8 cellular contexts compared by ENCODE assay signal in genomic region chr10:110224992-110225391, GRCh38. TPM values are rescaled to one million over a fixed set of nuclear protein-coding genes. Genes with fewer than 3 reads are reported as not detected.
DNase-seq lines count a peak whose midpoint lies in the region; ATAC-seq and TF ChIP-seq lines count a peak whose summit lies in the region.

No MANE protein-coding gene starts in this region.

- no peaks in the 10 kb centered on the region for H3K9me3 Mint-ChIP-seq in activated naive CD8-positive, alpha-beta T cell treated with anti-CD3 and anti-CD28 coated beads, Interleukin-2, amount 50 U/mL, for 24 hours

- H3K9me3 ChIP-seq in heart left ventricle, result no peaks in the 10 kb centered on the region
- no peaks in the 10 kb centered on the region for H3K9me3 ChIP-seq in lower lobe of right lung
- no peaks in the 10 kb centered on the region for H3K9me3 ChIP-seq in transverse colon

- H3K27me3 ChIP-seq in heart left ventricle (no peaks in the 10 kb centered on the region), lower lobe of right lung (ENCODE audit: low read depth) (no peaks in the 10 kb centered on the region), transverse colon (no peaks in the 10 kb centered on the region)

- ATAC-seq in heart left ventricle, result no peak
- ATAC-seq in activated naive CD8-positive, alpha-beta T cell treated with anti-CD3 and anti-CD28 coated beads, Interleukin-2, amount 50 U/mL, for 24 hours, result no peak
- no peak for ATAC-seq in lower lobe of right lung

- WGBS in heart left ventricle, 4 donors, result 75 to 80% (median 77%) methylated on average over 9 of the region's 9 CpGs
- WGBS in transverse colon (ENCODE audit: low coverage in 1 of 2), 2 donors, result 45 to 62% methylated on average over 9 of the region's 9 CpGs

- no peak for TF ChIP-seq POLR2A in heart left ventricle (IDR thresholded peaks at IDR 0.05)
- no peak for TF ChIP-seq POLR2A in transverse colon (IDR thresholded peaks at IDR 0.05)

- no peak for TF ChIP-seq EP300 in transverse colon (IDR thresholded peaks at IDR 0.05; ENCODE audit: low read depth)

- H3K27ac ChIP-seq in heart left ventricle (peak overlapping the region in 11 of 12 donors; percentile 75 to 96 (median 88)), lower lobe of right lung (peak overlapping the region; percentile 69), transverse colon (peak overlapping the region; percentile 83 to 99 (median 97))

- H3K4me3 ChIP-seq in heart left ventricle, result peak overlapping the region in 9 of 12 donors; percentile 67 to 93 (median 87)
- peak overlapping the region; percentile 86 for H3K4me3 ChIP-seq in lower lobe of right lung
- peak overlapping the region in 3 of 4 donors; percentile 66 to 79 (median 71) for H3K4me3 ChIP-seq in transverse colon

- H3K4me1 ChIP-seq in heart left ventricle, result peaks cover 13 to 61% (median 43%) of the 10 kb centered on the region in 12 donors
- H3K4me1 ChIP-seq in lower lobe of right lung, result peaks cover 31% of the 10 kb centered on the region
- H3K4me1 ChIP-seq in transverse colon, result peaks cover 12 to 50% (median 21%) of the 10 kb centered on the region in 4 donors

- H3K4me1 Mint-ChIP-seq in activated naive CD8-positive, alpha-beta T cell treated with anti-CD3 and anti-CD28 coated beads, Interleukin-2, amount 50 U/mL, for 24 hours, result peaks cover 48% of the 10 kb centered on the region

- no peaks in the 10 kb centered on the region for H3K27me3 Mint-ChIP-seq in activated naive CD8-positive, alpha-beta T cell treated with anti-CD3 and anti-CD28 coated beads, Interleukin-2, amount 50 U/mL, for 24 hours

- H3K36me3 Mint-ChIP-seq in activated naive CD8-positive, alpha-beta T cell treated with anti-CD3 and anti-CD28 coated beads, Interleukin-2, amount 50 U/mL, for 24 hours (ENCODE audit: low read depth), result peaks cover 6% of the 10 kb centered on the region

- in situ Hi-C loops in transverse colon (cut with MboI; ENCODE audit: low pct_ligation_motif_present in 1 of 4, low pct_unique_long_range_greater_than_20kb in 1 of 4, low sequenced_read_pairs in 3 of 4), result no loop called here

- intact Hi-C loops in heart left ventricle (cut with DNase I), result loop anchor here (5.0 to 10.0 kb wide), 9 partner anchors 37 to 340 kb away; partner anchors contain the start of genes ADD3 (in 2 of the 10) and DUSP5 (in 1 of the 10)
- intact Hi-C loops in cardiac septum (cut with DNase I), result loop anchor here (2.0 to 5.0 kb wide), 2 partner anchors 86 to 328 kb away; no protein-coding TSS in a partner anchor
- intact Hi-C loops in lower lobe of right lung (cut with DNase I), result no loop called here
- intact Hi-C loops in transverse colon (cut with DNase I; ENCODE audit: low total_unique reads), result loop anchor here (2.0 to 5.0 kb wide), 2 partner anchors 16 to 47 kb away; no protein-coding TSS in a partner anchor

- peak overlapping the region; percentile 67 for H3K27ac Mint-ChIP-seq in activated naive CD8-positive, alpha-beta T cell treated with anti-CD3 and anti-CD28 coated beads, Interleukin-2, amount 50 U/mL, for 24 hours

- no peak for DNase-seq in heart left ventricle
- DNase-seq in cardiac septum (ENCODE audit: low spot score), result no peak
- no peak for DNase-seq in activated naive CD8-positive, alpha-beta T cell treated with anti-CD3 and anti-CD28 coated beads, Interleukin-2, amount 50 U/mL, for 24 hours
- peak; percentile 47 for DNase-seq in lower lobe of right lung
- no peak for DNase-seq in transverse colon
- DNase-seq in activated gamma-delta T cell treated with Interleukin-2 at 50 U/mL for 16 hours, result no peak
- no peak for DNase-seq in NCI-H748 treated with DMSO at 0.1 percent for 48 hours (lab: John Stamatoyannopoulos, UW)
- DNase-seq in stimulated activated CD8-positive, alpha-beta memory T cell treated with anti-CD3 and anti-CD28 coated beads, Interleukin-4, amount 100 ng/mL, for 48 hours, result no peak

- H3K4me3 Mint-ChIP-seq in activated naive CD8-positive, alpha-beta T cell treated with anti-CD3 and anti-CD28 coated beads, Interleukin-2, amount 50 U/mL, for 24 hours, result peak overlapping the region; percentile 91

- TF ChIP-seq CTCF in heart left ventricle (IDR thresholded peaks at IDR 0.05) (no peak), lower lobe of right lung (IDR thresholded peaks at IDR 0.05) (no peak), transverse colon (IDR thresholded peaks at IDR 0.05) (no peak)

- H3K36me3 ChIP-seq in heart left ventricle (peaks cover 0 to 21% (median 12%) of the 10 kb centered on the region in 9 donors), lower lobe of right lung (peaks cover 18% of the 10 kb centered on the region), transverse colon (peaks cover 0 to 9% (median 0%) of the 10 kb centered on the region in 4 donors)

RNA-seq across cellular contexts. Expression of gene MXI1, which starts 17.6 kb away (rescaled TPM):
- total RNA-seq in heart left ventricle (10 to 100 TPM; 42.6 to 83.2 (median 61.6) TPM), cardiac septum (59.2 TPM), lower lobe of right lung (33.3 TPM), transverse colon (10 to 100 TPM; 44.8 to 96.5 (median 65.3) TPM)
- polyA plus RNA-seq in heart left ventricle, result 10 to 100 TPM; 20.3 to 39.5 TPM
